1 cellular context compared by ENCODE assay signal in the genomic region with DNA sequence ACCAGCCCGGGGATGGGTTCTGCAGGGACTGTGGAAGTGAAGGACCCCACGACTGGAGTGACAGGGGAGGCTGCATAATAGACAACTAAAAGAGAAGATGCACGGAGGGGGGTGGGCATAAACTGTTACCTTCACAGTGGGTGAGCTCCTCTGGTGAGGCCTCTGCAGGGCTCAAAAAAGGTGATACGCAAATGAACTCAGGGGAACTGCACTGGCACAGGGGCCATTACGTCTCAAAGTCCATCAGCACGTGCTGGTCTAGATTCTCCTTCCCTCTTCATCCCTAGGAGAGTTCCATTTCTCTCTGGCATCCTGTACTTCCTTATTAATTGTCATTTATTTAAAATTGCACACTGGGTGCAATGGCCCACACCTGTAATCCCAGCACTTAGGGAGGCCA.
TF ChIP-seq lines count a peak whose summit lies in the region.

No MANE protein-coding gene starts in this region.

TF ChIP-seq in HepG2, 621 proteins besides CTCF, POLR2A, EP300 and RAD21:
- TF ChIP-seq GLI4 (CRISPR knock-in tag; IDR thresholded peaks at IDR 0.05; ENCODE audit: borderline replicate concordance) (no peak), ZNF382 (CRISPR knock-in tag; IDR thresholded peaks at IDR 0.05; ENCODE audit: borderline replicate concordance) (no peak), MAZ (IDR thresholded peaks at IDR 0.05; ENCODE audit: borderline replicate concordance, low read depth, low read length) (no peak), MAZ (CRISPR knock-in tag; IDR thresholded peaks at IDR 0.05; ENCODE audit: low read depth) (no peak), ZNF282 (IDR thresholded peaks at IDR 0.05; ENCODE audit: partially characterized antibody) (no peak), HNF4A (CRISPR knock-in tag; IDR thresholded peaks at IDR 0.05) (peak; percentile 32), ZNF747 (CRISPR knock-in tag; IDR thresholded peaks at IDR 0.05; ENCODE audit: borderline replicate concordance) (no peak), ZSCAN29 (CRISPR knock-in tag; conservative IDR thresholded peaks at IDR 0.05) (no peak), BHLHE40 (IDR thresholded peaks at IDR 0.05; ENCODE audit: low read length) (0 out of 2 replicates have a peak, but pooled peaks have one; percentile 40), SOX6 (IDR thresholded peaks at IDR 0.05) (no peak), SOX6 (CRISPR knock-in tag; IDR thresholded peaks at IDR 0.05) (no peak)
